1 cellular context compared by ENCODE assay signal in genomic region chr7:66591801-66592596, GRCh38.
TF ChIP-seq lines count a peak whose summit lies in the region.

No MANE protein-coding gene starts in this region.

TF ChIP-seq in SK-N-SH, 30 proteins besides CTCF, POLR2A, EP300 and RAD21 (continued from another document):
- TF ChIP-seq SIN3A (IDR thresholded peaks at IDR 0.05; ENCODE audit: borderline replicate concordance, low read depth, low read length): peak; percentile 95
